Comparison of ENCODE assay signal across 1 cellular context in genomic region chr13:96848275-96848674, GRCh38.
TF ChIP-seq lines count a peak whose summit lies in the region.

No MANE protein-coding gene starts in this region.

TF ChIP-seq in WTC11, 78 proteins besides CTCF, POLR2A, EP300 and RAD21 (continued from another document):
- no peak for TF ChIP-seq ZNF532 (CRISPR knock-in tag; IDR thresholded peaks at IDR 0.05; ENCODE audit: borderline replicate concordance)
- TF ChIP-seq ERG (CRISPR knock-in tag; IDR thresholded peaks at IDR 0.05): no peak
- TF ChIP-seq AFF4 (CRISPR knock-in tag; IDR thresholded peaks at IDR 0.05; ENCODE audit: borderline replicate concordance): no peak
